ENCODE assay signal across 21 cellular contexts in genomic region chr10:11446895-11447294, GRCh38.
"Had no signal": no experiment of that assay in that cellular context is flagged by ENCODE, and none has a peak within 500 bp of the region (broad histone marks: within the 10 kb centered on the region; RNA-seq: fewer than 3 reads in every experiment).

No MANE protein-coding gene starts in this region.

- H3K36me3 ChIP-seq: ascending aorta had no signal

- ATAC-seq: activated naive CD4-positive, alpha-beta T cell treated with anti-CD3 and anti-CD28 coated beads, Interleukin-2, amount 50 U/mL, for 72 hours; activated naive CD8-positive, alpha-beta T cell treated with anti-CD3 and anti-CD28 coated beads, Interleukin-2, amount 50 U/mL, for 24 hours; body of pancreas had no signal

- H2AFZ ChIP-seq: PC-9 had no signal

- H3K4me1 ChIP-seq: ascending aorta, body of pancreas had no signal

- FAIRE-seq: bronchial epithelial cell had no signal

- DNase-seq: activated B cell treated with CpG ODN at 0.5 μM for 24 hours; activated CD4-positive, alpha-beta memory T cell treated with anti-CD3 and anti-CD28 coated beads for 36 hours; activated CD4-positive, alpha-beta T cell treated with anti-CD3 and anti-CD28 coated beads for 1 hour; activated CD4-positive, alpha-beta T cell treated with anti-CD3 and anti-CD28 coated beads, Interleukin-2, amount 10 ng/mL, durations not matched to agents 24 days and 14 days; activated effector memory CD4-positive, alpha-beta T cell treated with Interleukin-2 at 50 U/mL for 16 hours; activated naive CD4-positive, alpha-beta T cell; activated naive CD8-positive, alpha-beta T cell treated with anti-CD3 and anti-CD28 coated beads, Interleukin-2, amount 50 U/mL, for 24 hours; activated T-cell treated with anti-CD3 and anti-CD28 coated beads, Interleukin-2, amount 50 U/mL, for 24 hours; amniotic stem cell; NCI-H1930; NCI-H2171; NCI-H2227 treated with DMSO at 0.1 percent for 48 hours; NCI-H524 treated with DMSO at 0.1 percent for 48 hours; NCI-H748 treated with DMSO at 0.1 percent for 48 hours; PC-9; SHP77 treated with DMSO at 0.1 percent for 48 hours; T-helper 9 cell had no signal

- H3K27me3 ChIP-seq: ascending aorta, body of pancreas had no signal

- H3K4me3 ChIP-seq: ascending aorta, body of pancreas, PC-9 had no signal

- H3K27ac ChIP-seq: ascending aorta, body of pancreas, PC-9 had no signal

- H3K4me2 ChIP-seq: PC-9 had no signal

- H3K9me3 ChIP-seq: ascending aorta, body of pancreas had no signal
